In genomic region chr15:74458473-74458872, GRCh38 we compare ENCODE assay signal across 13 cellular contexts.
"Had no signal": no experiment of that assay in that cellular context is flagged by ENCODE, and none has a peak within 500 bp of the region (broad histone marks: within the 10 kb centered on the region; RNA-seq: fewer than 3 reads in every experiment).

No MANE protein-coding gene starts in this region.

- H3K27me3 Mint-ChIP-seq: activated CD4-positive, alpha-beta memory T cell treated with anti-CD3 and anti-CD28 coated beads for 36 hours; dendritic cell treated with granulocyte-macrophage colony-stimulating factor and Interleukin-4, amounts not matched to agents 40 ng/mL and 50 ng/mL, for 4 days; natural killer cell treated with Interleukin-12 subunit alpha and Interleukin-12 subunit beta and Interleukin-15 and Interleukin-18, amount 100 ng/mL, for 72 hours; stimulated activated naive CD8-positive, alpha-beta T cell treated with anti-CD3 and anti-CD28 coated beads, Interleukin-15, Interleukin-2, amounts not matched to agents 100 ng/mL and 50 ng/mL, for 24 hours had no signal

- H3K27ac ChIP-seq: pancreas had no signal

- H3K4me3 ChIP-seq: pancreas had no signal

- H3K9me3 Mint-ChIP-seq: activated CD4-positive, alpha-beta memory T cell treated with anti-CD3 and anti-CD28 coated beads for 36 hours; immature natural killer cell; natural killer cell treated with Interleukin-12 subunit alpha and Interleukin-12 subunit beta and Interleukin-15 and Interleukin-18, amount 100 ng/mL, for 72 hours; stimulated activated naive CD8-positive, alpha-beta T cell treated with anti-CD3 and anti-CD28 coated beads, Interleukin-15, Interleukin-2, amounts not matched to agents 100 ng/mL and 50 ng/mL, for 24 hours had no signal

- H3K27ac Mint-ChIP-seq: activated CD4-positive, alpha-beta memory T cell treated with anti-CD3 and anti-CD28 coated beads for 36 hours; dendritic cell treated with granulocyte-macrophage colony-stimulating factor and Interleukin-4, amounts not matched to agents 40 ng/mL and 50 ng/mL, for 4 days had no signal

- H3K9me3 ChIP-seq: pancreas had no signal

- ATAC-seq: esophagus mucosa; left colon; natural killer cell treated with Interleukin-12 subunit alpha and Interleukin-12 subunit beta and Interleukin-15 and Interleukin-18, amount 100 ng/mL, for 72 hours; pancreas had no signal

- DNase-seq: activated CD4-positive, alpha-beta memory T cell treated with anti-CD3 and anti-CD28 coated beads for 36 hours; activated CD4-positive, CD25-positive, alpha-beta regulatory T cell treated with anti-CD3 and anti-CD28 coated beads, Interleukin-2, amount 50 U/mL, for 72 hours; activated CD8-positive, alpha-beta memory T cell treated with anti-CD3 and anti-CD28 coated beads, Interleukin-2, amount 50 U/mL, for 48 hours; activated naive CD4-positive, alpha-beta T cell; immature natural killer cell; left colon; pancreas; stimulated activated CD4-positive, alpha-beta T cell treated with anti-CD3 and anti-CD28 coated beads, Interleukin-4, amount 100 ng/mL, for 1 hour; stimulated activated CD8-positive, alpha-beta memory T cell treated with anti-CD3 and anti-CD28 coated beads, Interleukin-4, amount 100 ng/mL, for 48 hours had no signal

- H3K27me3 ChIP-seq: pancreas had no signal

- H3K36me3 Mint-ChIP-seq: natural killer cell treated with Interleukin-12 subunit alpha and Interleukin-12 subunit beta and Interleukin-15 and Interleukin-18, amount 100 ng/mL, for 72 hours had no signal

- H3K4me3 Mint-ChIP-seq: activated CD4-positive, alpha-beta memory T cell treated with anti-CD3 and anti-CD28 coated beads for 36 hours; dendritic cell treated with granulocyte-macrophage colony-stimulating factor and Interleukin-4, amounts not matched to agents 40 ng/mL and 50 ng/mL, for 4 days; natural killer cell treated with Interleukin-12 subunit alpha and Interleukin-12 subunit beta and Interleukin-15 and Interleukin-18, amount 100 ng/mL, for 72 hours; stimulated activated naive CD8-positive, alpha-beta T cell treated with anti-CD3 and anti-CD28 coated beads, Interleukin-15, Interleukin-2, amounts not matched to agents 100 ng/mL and 50 ng/mL, for 24 hours had no signal

- FAIRE-seq: pancreas had no signal
